ENCODE assay signal across 1 cellular context in the genomic region with DNA sequence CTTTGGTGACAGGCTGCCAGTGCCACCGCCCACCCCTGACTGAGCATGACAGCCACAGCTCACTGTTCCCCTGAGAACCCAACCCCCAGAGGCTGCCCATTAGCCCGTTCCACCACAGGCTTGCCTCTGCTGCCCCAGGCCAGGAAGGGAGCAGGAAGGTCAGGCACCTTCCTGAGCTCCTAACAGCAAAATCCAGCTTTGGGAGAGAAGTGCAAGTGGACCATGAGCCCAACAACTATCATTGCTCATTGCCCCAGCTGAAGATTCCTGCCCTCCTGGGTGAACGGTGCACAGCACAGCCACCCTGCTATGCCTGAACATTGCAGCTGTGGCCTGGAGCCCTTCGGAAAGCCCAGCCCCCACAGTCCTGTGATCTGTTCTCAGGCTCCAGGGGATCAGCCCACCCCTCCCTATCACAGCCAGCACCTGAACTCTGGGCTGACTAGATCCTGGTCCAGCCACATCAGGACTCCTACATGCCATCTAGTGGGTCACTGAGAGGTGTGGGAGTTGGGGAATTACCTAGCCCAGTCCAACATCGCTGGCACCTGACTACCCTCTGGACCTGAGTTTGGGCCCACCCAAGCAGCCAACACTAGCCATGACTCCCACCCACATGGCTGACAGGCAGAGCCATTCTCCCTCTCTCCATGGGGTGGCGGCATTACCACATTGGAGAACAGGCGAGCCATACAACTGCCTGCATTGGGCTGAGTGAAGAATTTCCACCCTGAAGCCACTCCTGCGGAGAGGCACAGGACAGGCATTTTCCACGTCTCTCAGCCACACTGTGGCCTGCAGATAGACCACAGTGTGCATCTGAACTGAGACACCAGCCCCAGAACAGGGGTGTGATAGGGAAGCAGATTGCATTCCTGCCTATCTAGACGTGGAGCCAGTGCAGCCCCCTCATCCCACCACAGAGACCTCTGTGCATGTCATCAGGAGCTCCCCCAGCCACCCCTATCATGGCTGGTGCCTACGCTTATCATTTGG.
TF ChIP-seq lines count a peak whose summit lies in the region.

No MANE protein-coding gene starts in this region.

TF ChIP-seq in HepG2, 621 proteins besides CTCF, POLR2A, EP300 and RAD21 (continues in another document):
- TF ChIP-seq, protein P1, sequence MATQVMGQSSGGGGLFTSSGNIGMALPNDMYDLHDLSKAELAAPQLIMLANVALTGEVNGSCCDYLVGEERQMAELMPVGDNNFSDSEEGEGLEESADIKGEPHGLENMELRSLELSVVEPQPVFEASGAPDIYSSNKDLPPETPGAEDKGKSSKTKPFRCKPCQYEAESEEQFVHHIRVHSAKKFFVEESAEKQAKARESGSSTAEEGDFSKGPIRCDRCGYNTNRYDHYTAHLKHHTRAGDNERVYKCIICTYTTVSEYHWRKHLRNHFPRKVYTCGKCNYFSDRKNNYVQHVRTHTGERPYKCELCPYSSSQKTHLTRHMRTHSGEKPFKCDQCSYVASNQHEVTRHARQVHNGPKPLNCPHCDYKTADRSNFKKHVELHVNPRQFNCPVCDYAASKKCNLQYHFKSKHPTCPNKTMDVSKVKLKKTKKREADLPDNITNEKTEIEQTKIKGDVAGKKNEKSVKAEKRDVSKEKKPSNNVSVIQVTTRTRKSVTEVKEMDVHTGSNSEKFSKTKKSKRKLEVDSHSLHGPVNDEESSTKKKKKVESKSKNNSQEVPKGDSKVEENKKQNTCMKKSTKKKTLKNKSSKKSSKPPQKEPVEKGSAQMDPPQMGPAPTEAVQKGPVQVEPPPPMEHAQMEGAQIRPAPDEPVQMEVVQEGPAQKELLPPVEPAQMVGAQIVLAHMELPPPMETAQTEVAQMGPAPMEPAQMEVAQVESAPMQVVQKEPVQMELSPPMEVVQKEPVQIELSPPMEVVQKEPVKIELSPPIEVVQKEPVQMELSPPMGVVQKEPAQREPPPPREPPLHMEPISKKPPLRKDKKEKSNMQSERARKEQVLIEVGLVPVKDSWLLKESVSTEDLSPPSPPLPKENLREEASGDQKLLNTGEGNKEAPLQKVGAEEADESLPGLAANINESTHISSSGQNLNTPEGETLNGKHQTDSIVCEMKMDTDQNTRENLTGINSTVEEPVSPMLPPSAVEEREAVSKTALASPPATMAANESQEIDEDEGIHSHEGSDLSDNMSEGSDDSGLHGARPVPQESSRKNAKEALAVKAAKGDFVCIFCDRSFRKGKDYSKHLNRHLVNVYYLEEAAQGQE (IDR thresholded peaks at IDR 0.05; ENCODE audit: borderline replicate concordance in 1 of 2, low read depth in 1 of 2, low read length in 2 of 2) = no peak
- TF ChIP-seq ZNF446 (CRISPR knock-in tag; IDR thresholded peaks at IDR 0.05) (no peak), SP1 (IDR thresholded peaks at IDR 0.05) (no peak), SP1 (CRISPR knock-in tag; IDR thresholded peaks at IDR 0.05) (no peak), SP2 (CRISPR knock-in tag; IDR thresholded peaks at IDR 0.05) (no peak), NPAS2 (CRISPR knock-in tag; IDR thresholded peaks at IDR 0.05; ENCODE audit: borderline replicate concordance) (no peak), ZBTB25 (CRISPR knock-in tag; IDR thresholded peaks at IDR 0.05) (0 out of 2 replicates have a peak, but pooled peaks have one; percentile 42), ZNF441 (CRISPR knock-in tag; IDR thresholded peaks at IDR 0.05; ENCODE audit: borderline replicate concordance) (no peak), ZNF10 (CRISPR knock-in tag; IDR thresholded peaks at IDR 0.05; ENCODE audit: borderline replicate concordance, low read depth) (no peak), SRY (CRISPR knock-in tag; IDR thresholded peaks at IDR 0.05) (no peak), ZNF768 (CRISPR knock-in tag; IDR thresholded peaks at IDR 0.05) (no peak), ZNF75D (CRISPR knock-in tag; IDR thresholded peaks at IDR 0.05; ENCODE audit: borderline replicate concordance) (no peak), ZNF607 (CRISPR knock-in tag; IDR thresholded peaks at IDR 0.05; ENCODE audit: borderline replicate concordance) (peak; percentile 50; the same call in 1 of the 2 replicates), SETDB1 (CRISPR knock-in tag; IDR thresholded peaks at IDR 0.05; ENCODE audit: borderline replicate concordance) (no peak), ZNF781 (CRISPR knock-in tag; IDR thresholded peaks at IDR 0.05; ENCODE audit: borderline replicate concordance, not compliant biosample characterization) (no peak), ZNF30 (CRISPR knock-in tag; IDR thresholded peaks at IDR 0.05) (no peak), GRHL1 (CRISPR knock-in tag; conservative IDR thresholded peaks at IDR 0.05) (no peak), NBN (conservative IDR thresholded peaks at IDR 0.05) (no peak), NR0B2 (CRISPR knock-in tag; IDR thresholded peaks at IDR 0.05) (no peak), NR2C2 (CRISPR knock-in tag; IDR thresholded peaks at IDR 0.05; ENCODE audit: borderline replicate concordance) (no peak)
- TF ChIP-seq, protein P2, sequence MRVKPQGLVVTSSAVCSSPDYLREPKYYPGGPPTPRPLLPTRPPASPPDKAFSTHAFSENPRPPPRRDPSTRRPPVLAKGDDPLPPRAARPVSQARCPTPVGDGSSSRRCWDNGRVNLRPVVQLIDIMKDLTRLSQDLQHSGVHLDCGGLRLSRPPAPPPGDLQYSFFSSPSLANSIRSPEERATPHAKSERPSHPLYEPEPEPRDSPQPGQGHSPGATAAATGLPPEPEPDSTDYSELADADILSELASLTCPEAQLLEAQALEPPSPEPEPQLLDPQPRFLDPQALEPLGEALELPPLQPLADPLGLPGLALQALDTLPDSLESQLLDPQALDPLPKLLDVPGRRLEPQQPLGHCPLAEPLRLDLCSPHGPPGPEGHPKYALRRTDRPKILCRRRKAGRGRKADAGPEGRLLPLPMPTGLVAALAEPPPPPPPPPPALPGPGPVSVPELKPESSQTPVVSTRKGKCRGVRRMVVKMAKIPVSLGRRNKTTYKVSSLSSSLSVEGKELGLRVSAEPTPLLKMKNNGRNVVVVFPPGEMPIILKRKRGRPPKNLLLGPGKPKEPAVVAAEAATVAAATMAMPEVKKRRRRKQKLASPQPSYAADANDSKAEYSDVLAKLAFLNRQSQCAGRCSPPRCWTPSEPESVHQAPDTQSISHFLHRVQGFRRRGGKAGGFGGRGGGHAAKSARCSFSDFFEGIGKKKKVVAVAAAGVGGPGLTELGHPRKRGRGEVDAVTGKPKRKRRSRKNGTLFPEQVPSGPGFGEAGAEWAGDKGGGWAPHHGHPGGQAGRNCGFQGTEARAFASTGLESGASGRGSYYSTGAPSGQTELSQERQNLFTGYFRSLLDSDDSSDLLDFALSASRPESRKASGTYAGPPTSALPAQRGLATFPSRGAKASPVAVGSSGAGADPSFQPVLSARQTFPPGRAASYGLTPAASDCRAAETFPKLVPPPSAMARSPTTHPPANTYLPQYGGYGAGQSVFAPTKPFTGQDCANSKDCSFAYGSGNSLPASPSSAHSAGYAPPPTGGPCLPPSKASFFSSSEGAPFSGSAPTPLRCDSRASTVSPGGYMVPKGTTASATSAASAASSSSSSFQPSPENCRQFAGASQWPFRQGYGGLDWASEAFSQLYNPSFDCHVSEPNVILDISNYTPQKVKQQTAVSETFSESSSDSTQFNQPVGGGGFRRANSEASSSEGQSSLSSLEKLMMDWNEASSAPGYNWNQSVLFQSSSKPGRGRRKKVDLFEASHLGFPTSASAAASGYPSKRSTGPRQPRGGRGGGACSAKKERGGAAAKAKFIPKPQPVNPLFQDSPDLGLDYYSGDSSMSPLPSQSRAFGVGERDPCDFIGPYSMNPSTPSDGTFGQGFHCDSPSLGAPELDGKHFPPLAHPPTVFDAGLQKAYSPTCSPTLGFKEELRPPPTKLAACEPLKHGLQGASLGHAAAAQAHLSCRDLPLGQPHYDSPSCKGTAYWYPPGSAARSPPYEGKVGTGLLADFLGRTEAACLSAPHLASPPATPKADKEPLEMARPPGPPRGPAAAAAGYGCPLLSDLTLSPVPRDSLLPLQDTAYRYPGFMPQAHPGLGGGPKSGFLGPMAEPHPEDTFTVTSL (CRISPR knock-in tag; IDR thresholded peaks at IDR 0.05; ENCODE audit: borderline replicate concordance) = no peak
- TF ChIP-seq, protein P3, sequence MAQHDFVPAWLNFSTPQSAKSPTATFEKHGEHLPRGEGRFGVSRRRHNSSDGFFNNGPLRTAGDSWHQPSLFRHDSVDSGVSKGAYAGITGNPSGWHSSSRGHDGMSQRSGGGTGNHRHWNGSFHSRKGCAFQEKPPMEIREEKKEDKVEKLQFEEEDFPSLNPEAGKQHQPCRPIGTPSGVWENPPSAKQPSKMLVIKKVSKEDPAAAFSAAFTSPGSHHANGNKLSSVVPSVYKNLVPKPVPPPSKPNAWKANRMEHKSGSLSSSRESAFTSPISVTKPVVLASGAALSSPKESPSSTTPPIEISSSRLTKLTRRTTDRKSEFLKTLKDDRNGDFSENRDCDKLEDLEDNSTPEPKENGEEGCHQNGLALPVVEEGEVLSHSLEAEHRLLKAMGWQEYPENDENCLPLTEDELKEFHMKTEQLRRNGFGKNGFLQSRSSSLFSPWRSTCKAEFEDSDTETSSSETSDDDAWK (CRISPR knock-in tag; IDR thresholded peaks at IDR 0.05) = no peak
- TF ChIP-seq, protein P4, sequence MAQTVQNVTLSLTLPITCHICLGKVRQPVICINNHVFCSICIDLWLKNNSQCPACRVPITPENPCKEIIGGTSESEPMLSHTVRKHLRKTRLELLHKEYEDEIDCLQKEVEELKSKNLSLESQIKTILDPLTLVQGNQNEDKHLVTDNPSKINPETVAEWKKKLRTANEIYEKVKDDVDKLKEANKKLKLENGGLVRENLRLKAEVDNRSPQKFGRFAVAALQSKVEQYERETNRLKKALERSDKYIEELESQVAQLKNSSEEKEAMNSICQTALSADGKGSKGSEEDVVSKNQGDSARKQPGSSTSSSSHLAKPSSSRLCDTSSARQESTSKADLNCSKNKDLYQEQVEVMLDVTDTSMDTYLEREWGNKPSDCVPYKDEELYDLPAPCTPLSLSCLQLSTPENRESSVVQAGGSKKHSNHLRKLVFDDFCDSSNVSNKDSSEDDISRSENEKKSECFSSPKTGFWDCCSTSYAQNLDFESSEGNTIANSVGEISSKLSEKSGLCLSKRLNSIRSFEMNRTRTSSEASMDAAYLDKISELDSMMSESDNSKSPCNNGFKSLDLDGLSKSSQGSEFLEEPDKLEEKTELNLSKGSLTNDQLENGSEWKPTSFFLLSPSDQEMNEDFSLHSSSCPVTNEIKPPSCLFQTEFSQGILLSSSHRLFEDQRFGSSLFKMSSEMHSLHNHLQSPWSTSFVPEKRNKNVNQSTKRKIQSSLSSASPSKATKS (CRISPR knock-in tag; IDR thresholded peaks at IDR 0.05) = no peak
- TF ChIP-seq, protein P5, sequence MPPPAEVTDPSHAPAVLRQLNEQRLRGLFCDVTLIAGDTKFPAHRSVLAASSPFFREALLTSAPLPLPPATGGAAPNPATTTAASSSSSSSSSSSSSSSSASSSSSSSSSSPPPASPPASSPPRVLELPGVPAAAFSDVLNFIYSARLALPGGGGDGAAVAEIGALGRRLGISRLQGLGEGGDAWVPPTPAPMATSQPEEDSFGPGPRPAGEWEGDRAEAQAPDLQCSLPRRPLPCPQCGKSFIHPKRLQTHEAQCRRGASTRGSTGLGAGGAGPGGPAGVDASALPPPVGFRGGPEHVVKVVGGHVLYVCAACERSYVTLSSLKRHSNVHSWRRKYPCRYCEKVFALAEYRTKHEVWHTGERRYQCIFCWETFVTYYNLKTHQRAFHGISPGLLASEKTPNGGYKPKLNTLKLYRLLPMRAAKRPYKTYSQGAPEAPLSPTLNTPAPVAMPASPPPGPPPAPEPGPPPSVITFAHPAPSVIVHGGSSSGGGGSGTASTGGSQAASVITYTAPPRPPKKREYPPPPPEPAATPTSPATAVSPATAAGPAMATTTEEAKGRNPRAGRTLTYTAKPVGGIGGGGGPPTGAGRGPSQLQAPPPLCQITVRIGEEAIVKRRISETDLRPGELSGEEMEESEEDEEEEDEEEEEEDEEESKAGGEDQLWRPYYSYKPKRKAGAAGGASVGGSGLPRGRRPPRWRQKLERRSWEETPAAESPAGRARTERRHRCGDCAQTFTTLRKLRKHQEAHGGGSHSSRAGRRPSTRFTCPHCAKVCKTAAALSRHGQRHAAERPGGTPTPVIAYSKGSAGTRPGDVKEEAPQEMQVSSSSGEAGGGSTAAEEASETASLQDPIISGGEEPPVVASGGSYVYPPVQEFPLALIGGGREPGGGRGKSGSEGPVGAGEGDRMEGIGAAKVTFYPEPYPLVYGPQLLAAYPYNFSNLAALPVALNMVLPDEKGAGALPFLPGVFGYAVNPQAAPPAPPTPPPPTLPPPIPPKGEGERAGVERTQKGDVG (CRISPR knock-in tag; IDR thresholded peaks at IDR 0.05; ENCODE audit: borderline replicate concordance) = no peak
